Comparison of ENCODE assay signal across 25 cellular contexts in genomic region chr4:188029114-188029513, GRCh38. TPM values are rescaled to one million over a fixed set of nuclear protein-coding genes. Genes with fewer than 3 reads are reported as not detected.
"Had no signal": no experiment of that assay in that cellular context is flagged by ENCODE, and none has a peak within 500 bp of the region (broad histone marks: within the 10 kb centered on the region; RNA-seq: fewer than 3 reads in every experiment).

No MANE protein-coding gene starts in this region.

- FAIRE-seq: colon, islet of Langerhans, small intestine had no signal

- H3K27me3 Mint-ChIP-seq: effector memory CD8-positive, alpha-beta T cell had no signal

- H3K36me3 ChIP-seq: esophagus muscularis mucosa, gastrocnemius medialis, heart right ventricle, ovary, right atrium auricular region, suprapubic skin, thyroid gland had no signal

- H3K9me3 ChIP-seq: esophagus muscularis mucosa, gastrocnemius medialis, heart right ventricle, ovary, right atrium auricular region, suprapubic skin, thyroid gland had no signal

- H3K4me1 ChIP-seq: esophagus muscularis mucosa, gastrocnemius medialis, heart right ventricle, right atrium auricular region, suprapubic skin, thyroid gland had no signal

- ATAC-seq: effector memory CD8-positive, alpha-beta T cell; gastrocnemius medialis; heart right ventricle; stimulated activated naive CD8-positive, alpha-beta T cell treated with anti-CD3 and anti-CD28 coated beads, Interleukin-15, Interleukin-2, amounts not matched to agents 100 U/mL and 50 U/mL, for 24 hours had no signal

- DNase-seq: cerebellar nuclear complex; effector memory CD8-positive, alpha-beta T cell; gastrocnemius medialis; heart right ventricle; hypothalamus; kidney glomerular epithelial cell; mammary epithelial cell; nephron progenitor cell; ovary; small intestine; stimulated activated CD4-positive, alpha-beta T cell treated with anti-CD3 and anti-CD28 coated beads, Interleukin-12 subunit alpha, Interleukin-12 subunit beta, amount 100 ng/mL, for 4 hours; stimulated activated CD4-positive, alpha-beta T cell treated with anti-CD3 and anti-CD28 coated beads, Interleukin-2, amount 100 ng/mL, for 48 hours; stimulated activated naive CD8-positive, alpha-beta T cell treated with anti-CD3 and anti-CD28 coated beads, Interleukin-15, Interleukin-2, amounts not matched to agents 100 U/mL and 50 U/mL, for 24 hours; thyroid gland had no signal

- H3K4me3 Mint-ChIP-seq: dendritic cell treated with granulocyte-macrophage colony-stimulating factor and Interleukin-4, amounts not matched to agents 40 ng/mL and 50 ng/mL, for 4 days; effector memory CD8-positive, alpha-beta T cell; mesothelial cell of epicardium; nephron progenitor cell; type B pancreatic cell had no signal

- H3K4me3 ChIP-seq: esophagus muscularis mucosa, gastrocnemius medialis, heart right ventricle, ovary, right atrium auricular region, suprapubic skin, thyroid gland had no signal

- H3K27ac ChIP-seq: epithelial cell of prostate, esophagus muscularis mucosa, gastrocnemius medialis, heart right ventricle, ovary, right atrium auricular region, suprapubic skin, thyroid gland had no signal

- H3K36me3 Mint-ChIP-seq: mesothelial cell of epicardium had no signal

- H3K9me3 Mint-ChIP-seq: mesothelial cell of epicardium, nephron progenitor cell, type B pancreatic cell had no signal

- H3K27me3 ChIP-seq: esophagus muscularis mucosa, gastrocnemius medialis, ovary, right atrium auricular region, suprapubic skin, thyroid gland had no signal

- H3K27ac Mint-ChIP-seq: dendritic cell treated with granulocyte-macrophage colony-stimulating factor and Interleukin-4, amounts not matched to agents 40 ng/mL and 50 ng/mL, for 4 days; effector memory CD8-positive, alpha-beta T cell; mesothelial cell of epicardium; nephron progenitor cell; type B pancreatic cell had no signal

RNA-seq across cellular contexts. Expression of gene ZFP42, which starts 33.5 kb away (rescaled TPM):
- total RNA-seq: esophagus muscularis mucosa, gastrocnemius medialis, liver, mammary epithelial cell, posterior vena cava, suprapubic skin, thyroid gland had no signal
